In genomic region chr13:94726425-94726824, GRCh38 we compare ENCODE assay signal across 8 cellular contexts. TPM values are rescaled to one million over a fixed set of nuclear protein-coding genes. Genes with fewer than 3 reads are reported as not detected.
"Had no signal": no experiment of that assay in that cellular context is flagged by ENCODE, and none has a peak within 500 bp of the region (broad histone marks: within the 10 kb centered on the region; RNA-seq: fewer than 3 reads in every experiment).

No MANE protein-coding gene starts in this region.

- H3K27ac ChIP-seq: GM23248, HL-60 had no signal

- ATAC-seq: K562 had no signal

- DNase-seq: GM23248, H9, HCEC 1CT, HFFc6, IMR-90, KG1 had no signal

- H3K4me3 Mint-ChIP-seq: H9, HFFc6 had no signal

- H3K4me3 ChIP-seq: GM23248, K562 had no signal

- H2AFZ ChIP-seq: GM23248 had no signal

- H3K9me3 Mint-ChIP-seq: HFFc6 had no signal

- H3K27ac Mint-ChIP-seq: H9, HFFc6 had no signal

- H3K9ac ChIP-seq: GM23248 had no signal

RNA-seq across cellular contexts. Expression of gene SOX21, which starts 14.1 kb away (rescaled TPM):
- total RNA-seq: GM23248, HFFc6, IMR-90 had no signal
- polyA plus RNA-seq: GM23248, IMR-90, K562 had no signal
